In the genomic region with DNA sequence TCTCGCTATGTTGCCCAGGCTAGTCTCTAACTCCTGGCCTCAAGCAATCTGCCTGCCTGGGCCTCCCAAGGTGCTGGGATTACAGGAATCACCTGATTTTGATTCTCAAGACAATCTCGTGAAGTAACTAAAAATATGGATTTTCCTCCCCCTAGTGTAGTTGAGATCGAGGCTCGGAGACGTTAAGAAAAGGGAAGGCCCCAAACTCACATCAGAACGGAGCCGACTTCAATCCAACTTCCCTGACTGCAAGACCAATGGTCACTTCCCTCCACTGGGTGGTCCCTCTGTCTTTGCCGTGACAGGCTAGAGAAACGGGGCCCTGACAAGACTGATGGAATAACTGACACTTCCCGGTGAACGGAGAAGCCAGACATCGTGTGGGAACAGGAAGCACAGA, we compare ENCODE assay signal across 16 cellular contexts. TPM values are rescaled to one million over a fixed set of nuclear protein-coding genes. Genes with fewer than 3 reads are reported as not detected.
"Had no signal": no experiment of that assay in that cellular context is flagged by ENCODE, and none has a peak within 500 bp of the region (broad histone marks: within the 10 kb centered on the region; RNA-seq: fewer than 3 reads in every experiment).

No MANE protein-coding gene starts in this region.

- H3K4me1 ChIP-seq: right lobe of liver had no signal

- DNase-seq: activated CD4-positive, alpha-beta memory T cell treated with anti-CD3 and anti-CD28 coated beads, Interleukin-2, amount 10 ng/mL, durations not matched to agents 7 days and 5 days; activated CD4-positive, alpha-beta T cell treated with anti-CD3 and anti-CD28 coated beads for 4 hours; activated gamma-delta T cell; activated T-cell treated with anti-CD3 and anti-CD28 coated beads, Interleukin-2, amount 50 U/mL, for 24 hours; amniotic stem cell; erythroblast; islet precursor cell; ovary; right lobe of liver; T1000 had no signal

- ATAC-seq: right lobe of liver had no signal

- H3K27ac ChIP-seq: ovary, right lobe of liver had no signal

- H3K4me3 ChIP-seq: lung, ovary, right lobe of liver had no signal

- H3K9me3 ChIP-seq: ovary, right lobe of liver had no signal

- H3K36me3 ChIP-seq: ovary had no signal

- H3K27me3 ChIP-seq: ovary, right lobe of liver had no signal

RNA-seq across cellular contexts. Expression of gene BARHL1, which starts 28.3 kb away (rescaled TPM):
- total RNA-seq: activated CD4-positive, alpha-beta memory T cell treated with anti-CD3 and anti-CD28 coated beads, Interleukin-2, amount 10 ng/mL, durations not matched to agents 7 days and 5 days; cardiac septum; lung; myocyte; neural crest cell; ovary; pulmonary artery endothelial cell; right lobe of liver; temporal lobe had no signal
- polyA plus RNA-seq: lung, ovary had no signal
